9 cellular contexts compared by ENCODE assay signal in the genomic region with DNA sequence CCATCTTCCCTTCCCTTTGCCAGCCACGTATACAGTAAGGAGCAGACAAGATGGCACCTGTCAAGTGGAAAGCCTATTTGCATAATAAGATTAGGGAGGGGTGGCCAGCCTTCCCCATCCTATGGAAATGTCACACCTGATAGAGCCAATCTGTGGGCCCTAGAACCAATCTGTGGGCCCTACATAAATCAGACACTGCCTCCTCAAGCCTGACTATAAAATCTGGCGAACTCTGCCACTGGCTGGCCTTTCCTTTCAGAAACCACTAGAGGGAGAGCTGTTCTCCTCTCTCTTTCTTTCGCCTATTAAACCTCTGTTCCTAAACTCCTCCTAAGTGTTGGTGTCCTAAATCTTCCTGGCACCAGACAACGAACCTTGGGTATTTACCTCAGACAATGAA.
DNase-seq lines count a peak whose midpoint lies in the region; ATAC-seq and TF ChIP-seq lines count a peak whose summit lies in the region.
"Had no signal": no experiment of that assay in that cellular context is flagged by ENCODE, and none has a peak within 500 bp of the region (broad histone marks: within the 10 kb centered on the region; RNA-seq: fewer than 3 reads in every experiment).

No MANE protein-coding gene starts in this region.

- H3K36me3 ChIP-seq in Loucy (ENCODE audit: insufficient read depth, low read length) = no peaks in the 10 kb centered on the region
- no peaks in the 10 kb centered on the region for H3K36me3 ChIP-seq in left lung

- peak; percentile 41; the same call in 1 of the 2 replicates for TF ChIP-seq CTCF in GM12875 (IDR thresholded peaks at IDR 0.05; ENCODE audit: borderline replicate concordance, insufficient read depth, low read depth, low read length)
- TF ChIP-seq CTCF in Loucy (conservative IDR thresholded peaks at IDR 0.05; ENCODE audit: low read length) = peak; percentile 74
- peak; percentile 65 for TF ChIP-seq CTCF in astrocyte of the spinal cord (IDR thresholded peaks at IDR 0.05; ENCODE audit: low read depth, low read length)
- TF ChIP-seq CTCF in nephron (IDR thresholded peaks at IDR 0.05; ENCODE audit: unreplicated experiment in 3 of 3) = peak in 2 of 3 experiments; percentile 37 to 45
- TF ChIP-seq CTCF in left lung (IDR thresholded peaks at IDR 0.05) = no peak

- no peaks in the 10 kb centered on the region for H4K20me1 ChIP-seq in Loucy (ENCODE audit: insufficient read depth, low read length, poor library complexity, severe bottlenecking)

- no peaks in the 10 kb centered on the region for H3K9me3 Mint-ChIP-seq in nephron

- in situ Hi-C loops in astrocyte of the spinal cord (cut with HindIII; ENCODE audit: low sequenced_read_pairs) = no loop called here

- H3K4me1 ChIP-seq in Loucy (ENCODE audit: insufficient read depth, low read length, poor library complexity, severe bottlenecking) (no peaks in the 10 kb centered on the region), left lung (no peaks in the 10 kb centered on the region)

- H3K27me3 Mint-ChIP-seq in nephron (ENCODE audit: low read depth) = no peaks in the 10 kb centered on the region
- H3K27me3 Mint-ChIP-seq: activated B cell treated with CpG ODN at 0.5 μM for 24 hours had no signal

- H3F3A ChIP-seq in Loucy (ENCODE audit: low read depth) = no peaks in the 10 kb centered on the region

- no peaks in the 10 kb centered on the region for H3K79me2 ChIP-seq in Loucy (ENCODE audit: insufficient read depth, low read length)

- H3K4me1 Mint-ChIP-seq in nephron = no peaks in the 10 kb centered on the region
- H3K4me1 Mint-ChIP-seq: activated B cell treated with CpG ODN at 0.5 μM for 24 hours had no signal

- no peak overlapping the region for H3K27ac ChIP-seq in left lung

- H3K27me3 ChIP-seq in Loucy (ENCODE audit: insufficient read depth, low read length, poor library complexity, severe bottlenecking) (no peaks in the 10 kb centered on the region), left lung (no peaks in the 10 kb centered on the region)

- H3K9me3 ChIP-seq in Loucy (ENCODE audit: insufficient read depth, low read depth, low read length) (no peaks in the 10 kb centered on the region), left lung (no peaks in the 10 kb centered on the region)

- H3K4me3 ChIP-seq in GM12875 (ENCODE audit: low read depth, low read length) = no peak overlapping the region
- H3K4me3 ChIP-seq in Loucy (ENCODE audit: low read length, poor library complexity, severe bottlenecking) = no peak overlapping the region
- H3K4me3 ChIP-seq in astrocyte of the spinal cord (ENCODE audit: low read depth, low read length) = no peak overlapping the region
- no peak overlapping the region for H3K4me3 ChIP-seq in left lung

- intact Hi-C loops in left lung (cut with DNase I) = no loop called here

- H2AFZ ChIP-seq in Loucy (ENCODE audit: low read length) = no peak overlapping the region

- H3K9me2 ChIP-seq in Loucy (replicated peaks; ENCODE audit: low read depth, low read length) = no peaks in the 10 kb centered on the region

- H3K36me3 Mint-ChIP-seq in nephron (ENCODE audit: low read depth) = no peaks in the 10 kb centered on the region

- no peak overlapping the region for H3K4me3 Mint-ChIP-seq in nephron
- H3K4me3 Mint-ChIP-seq: activated B cell treated with CpG ODN at 0.5 μM for 24 hours had no signal

- no peak overlapping the region for H3K4me2 ChIP-seq in Loucy (ENCODE audit: low read depth, low read length, poor library complexity, severe bottlenecking)

- peak; percentile 8 for DNase-seq in astrocyte of the spinal cord (ENCODE audit: low read depth, low spot score)
- DNase-seq in NCI-H774 (lab: John Stamatoyannopoulos, UW) = no peak
- no peak for DNase-seq in NCI-H187 (lab: John Stamatoyannopoulos, UW)
- DNase-seq in left lung = no peak
- DNase-seq: activated B cell treated with CpG ODN at 0.5 μM for 24 hours; stimulated activated CD4-positive, alpha-beta T cell treated with anti-CD3 and anti-CD28 coated beads, Interleukin-4, amount 100 ng/mL, for 4 hours had no signal

- H3K9ac ChIP-seq in Loucy (ENCODE audit: low read depth, low read length, poor library complexity, severe bottlenecking) = no peak overlapping the region

- no peak overlapping the region for H3K27ac Mint-ChIP-seq in nephron
- H3K27ac Mint-ChIP-seq: activated B cell treated with CpG ODN at 0.5 μM for 24 hours had no signal

- no peak for ATAC-seq in left lung

Comparison
In these comparisons a context has a peak if more than half of its experiments do, and no peak if none do; other contexts are left out.
1. CTCF ChIP-seq: peak in GM12875 (single experiment), Loucy (single experiment), astrocyte of the spinal cord (single experiment) and nephron (2 of 3); none in left lung (0 of 2).